In the genomic region with DNA sequence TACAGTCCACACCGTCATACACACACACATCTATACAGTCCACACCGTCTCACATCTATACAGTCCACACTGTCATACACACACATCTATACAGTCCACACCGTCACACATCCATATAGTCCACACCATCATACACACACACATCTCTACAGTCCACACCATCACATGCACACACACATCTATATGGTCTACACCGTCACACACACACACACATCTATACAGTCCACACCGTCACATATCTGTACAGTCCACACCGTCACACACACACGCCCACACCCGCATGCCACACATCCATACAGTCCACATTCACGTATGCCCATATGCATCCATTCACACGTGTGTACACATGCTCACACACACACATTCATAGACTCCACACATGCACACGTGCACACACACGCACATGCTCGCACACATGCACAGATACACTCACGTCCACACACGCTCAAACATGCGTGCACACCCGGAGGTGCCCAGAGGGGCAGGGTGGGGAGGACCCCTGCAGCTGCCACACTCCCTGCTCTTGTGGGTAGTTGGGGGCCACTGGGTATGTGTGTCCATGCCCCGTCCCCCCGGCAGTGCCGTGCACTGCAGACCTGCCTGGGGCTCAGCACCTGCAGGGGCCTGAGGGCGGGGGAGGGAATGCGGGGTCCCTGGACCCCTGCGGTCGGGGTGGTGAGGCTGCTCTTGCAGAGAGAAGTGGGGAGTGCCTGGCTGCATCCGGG, we compare ENCODE assay signal across 2 cellular contexts.
TF ChIP-seq lines count a peak whose summit lies in the region.

No MANE protein-coding gene starts in this region.

TF ChIP-seq in IMR-90, 13 proteins besides CTCF, POLR2A, EP300 and RAD21:
- TF ChIP-seq MAFK (IDR thresholded peaks at IDR 0.05; ENCODE audit: low read depth, low read length) (no peak), MXI1 (IDR thresholded peaks at IDR 0.05; ENCODE audit: borderline replicate concordance, low read depth, low read length) (no peak), FOS (IDR thresholded peaks at IDR 0.05; ENCODE audit: low read depth, low read length) (no peak), RFX5 (IDR thresholded peaks at IDR 0.05; ENCODE audit: low read depth, low read length) (no peak), NFE2L2 (IDR thresholded peaks at IDR 0.05; ENCODE audit: low read depth, low read length) (no peak), SMC3 (IDR thresholded peaks at IDR 0.05; ENCODE audit: low read depth, low read length) (no peak), RCOR1 (IDR thresholded peaks at IDR 0.05; ENCODE audit: insufficient replicate concordance, low read length) (no peak), CEBPB (IDR thresholded peaks at IDR 0.05; ENCODE audit: low read depth, low read length) (no peak), BHLHE40 (IDR thresholded peaks at IDR 0.05; ENCODE audit: low read depth, low read length) (no peak), MAZ (IDR thresholded peaks at IDR 0.05; ENCODE audit: borderline replicate concordance, low read depth, low read length) (no peak), CHD1 (IDR thresholded peaks at IDR 0.05; ENCODE audit: low read depth, low read length) (no peak)
- TF ChIP-seq, protein P1, sequence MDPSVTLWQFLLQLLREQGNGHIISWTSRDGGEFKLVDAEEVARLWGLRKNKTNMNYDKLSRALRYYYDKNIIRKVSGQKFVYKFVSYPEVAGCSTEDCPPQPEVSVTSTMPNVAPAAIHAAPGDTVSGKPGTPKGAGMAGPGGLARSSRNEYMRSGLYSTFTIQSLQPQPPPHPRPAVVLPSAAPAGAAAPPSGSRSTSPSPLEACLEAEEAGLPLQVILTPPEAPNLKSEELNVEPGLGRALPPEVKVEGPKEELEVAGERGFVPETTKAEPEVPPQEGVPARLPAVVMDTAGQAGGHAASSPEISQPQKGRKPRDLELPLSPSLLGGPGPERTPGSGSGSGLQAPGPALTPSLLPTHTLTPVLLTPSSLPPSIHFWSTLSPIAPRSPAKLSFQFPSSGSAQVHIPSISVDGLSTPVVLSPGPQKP (IDR thresholded peaks at IDR 0.05; ENCODE audit: borderline replicate concordance, low read depth, low read length): no peak
- TF ChIP-seq, protein P2, sequence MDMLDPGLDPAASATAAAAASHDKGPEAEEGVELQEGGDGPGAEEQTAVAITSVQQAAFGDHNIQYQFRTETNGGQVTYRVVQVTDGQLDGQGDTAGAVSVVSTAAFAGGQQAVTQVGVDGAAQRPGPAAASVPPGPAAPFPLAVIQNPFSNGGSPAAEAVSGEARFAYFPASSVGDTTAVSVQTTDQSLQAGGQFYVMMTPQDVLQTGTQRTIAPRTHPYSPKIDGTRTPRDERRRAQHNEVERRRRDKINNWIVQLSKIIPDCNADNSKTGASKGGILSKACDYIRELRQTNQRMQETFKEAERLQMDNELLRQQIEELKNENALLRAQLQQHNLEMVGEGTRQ (IDR thresholded peaks at IDR 0.05; ENCODE audit: low read depth, low read length): no peak

TF ChIP-seq in H1, 55 proteins besides CTCF, POLR2A, EP300 and RAD21:
- TF ChIP-seq EGR1 (IDR thresholded peaks at IDR 0.05; ENCODE audit: borderline replicate concordance, low read depth, low read length) (no peak), SUZ12 (IDR thresholded peaks at IDR 0.05; ENCODE audit: low read length) (no peak), CHD2 (IDR thresholded peaks at IDR 0.05; ENCODE audit: low read length) (no peak), YY1 (IDR thresholded peaks at IDR 0.05; ENCODE audit: low read depth, low read length) (no peak), CREB1 (IDR thresholded peaks at IDR 0.05) (no peak), GTF2F1 (IDR thresholded peaks at IDR 0.05; ENCODE audit: borderline replicate concordance, low read depth, low read length) (no peak)
